In the genomic region with DNA sequence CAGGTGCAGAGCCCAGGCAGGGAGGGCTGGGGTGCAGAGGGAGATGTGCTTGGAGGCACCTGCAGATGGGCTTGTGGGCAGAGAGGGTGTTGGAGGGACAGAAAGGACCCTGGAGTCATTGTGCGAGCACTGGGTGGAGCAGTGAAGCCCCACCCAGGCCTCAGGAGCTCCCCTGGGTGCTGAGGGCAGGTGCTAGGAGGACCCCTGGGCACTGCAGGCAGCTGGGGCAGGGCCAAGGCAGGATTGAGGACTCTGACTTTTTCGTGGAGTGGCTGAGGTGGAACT, we compare ENCODE assay signal across 26 cellular contexts. TPM values are rescaled to one million over a fixed set of nuclear protein-coding genes. Genes with fewer than 3 reads are reported as not detected.
DNase-seq lines count a peak whose midpoint lies in the region; ATAC-seq and TF ChIP-seq lines count a peak whose summit lies in the region.
"Had no signal": no experiment of that assay in that cellular context is flagged by ENCODE, and none has a peak within 500 bp of the region (broad histone marks: within the 10 kb centered on the region; RNA-seq: fewer than 3 reads in every experiment).

No MANE protein-coding gene starts in this region.

- intact Hi-C loops in Right ventricle myocardium superior (cut with DNase I), result no loop called here
- intact Hi-C loops in left ventricle myocardium inferior (cut with micrococcal nuclease), result no loop called here
- intact Hi-C loops in spleen (cut with DNase I; ENCODE audit: low total_unique reads), result no loop called here
- intact Hi-C loops in breast epithelium (cut with DNase I; ENCODE audit: low total_unique reads), result no loop called here
- intact Hi-C loops in uterus (cut with DNase I; ENCODE audit: low total_unique reads), result no loop called here

- TF ChIP-seq CTCF in left ventricle myocardium inferior (IDR thresholded peaks at IDR 0.05; ENCODE audit: borderline replicate concordance), result no peak
- no peak for TF ChIP-seq CTCF in spleen (IDR thresholded peaks at IDR 0.05 in 8 of 11, conservative IDR thresholded peaks at IDR 0.05 in 3 of 11)
- no peak for TF ChIP-seq CTCF in breast epithelium (IDR thresholded peaks at IDR 0.05)
- no peak for TF ChIP-seq CTCF in uterus (IDR thresholded peaks at IDR 0.05)

- H3K4me1 ChIP-seq in left ventricle myocardium inferior (no peaks in the 10 kb centered on the region), spleen (no peaks in the 10 kb centered on the region), breast epithelium (no peaks in the 10 kb centered on the region), uterus (no peaks in the 10 kb centered on the region)

- H3K36me3 ChIP-seq in left ventricle myocardium inferior, result no peaks in the 10 kb centered on the region
- no peaks in the 10 kb centered on the region for H3K36me3 ChIP-seq in spleen
- H3K36me3 ChIP-seq in breast epithelium, result no peaks in the 10 kb centered on the region
- H3K36me3 ChIP-seq in uterus, result no peaks in the 10 kb centered on the region

- POLR2A ChIA-PET in naive thymus-derived CD8-positive, alpha-beta T cell (lab: Charles Lee), result no interaction called here

- H3K27ac ChIP-seq in left ventricle myocardium inferior (replicated peaks) (no peak overlapping the region), spleen (no peak overlapping the region), breast epithelium (no peak overlapping the region), uterus (no peak overlapping the region)
- H3K27ac ChIP-seq: RWPE1, SK-N-MC had no signal

- no peak overlapping the region for H3K4me3 Mint-ChIP-seq in naive thymus-derived CD8-positive, alpha-beta T cell
- H3K4me3 Mint-ChIP-seq: CD4-positive, alpha-beta T cell; T-helper 17 cell had no signal

- H3K4me3 ChIP-seq in left ventricle myocardium inferior (no peak overlapping the region), spleen (no peak overlapping the region), breast epithelium (no peak overlapping the region), uterus (no peak overlapping the region)
- H3K4me3 ChIP-seq: SK-N-MC had no signal

- H3K9me3 Mint-ChIP-seq in naive thymus-derived CD8-positive, alpha-beta T cell, result peaks cover 0 to 1% (median 0%) of the 10 kb centered on the region in 9 donors
- H3K9me3 Mint-ChIP-seq: CD4-positive, alpha-beta T cell had no signal

- H3K27me3 ChIP-seq in left ventricle myocardium inferior (ENCODE audit: low read depth), result peaks cover 60% of the 10 kb centered on the region
- peaks cover 0 to 52% (median 0%) of the 10 kb centered on the region in 7 donors for H3K27me3 ChIP-seq in spleen (replicated peaks in 1 of 7)
- peaks cover 0 to 59% of the 10 kb centered on the region in 2 donors for H3K27me3 ChIP-seq in breast epithelium
- H3K27me3 ChIP-seq in uterus, result no peaks in the 10 kb centered on the region

- peak; percentile 25 for DNase-seq in Right ventricle myocardium superior
- DNase-seq in left ventricle myocardium inferior, result no peak
- DNase-seq in NCI-H1436 (lab: John Stamatoyannopoulos, UW), result peak; percentile 78
- peak; percentile 61 for DNase-seq in NCI-H345 treated with DMSO at 0.1 percent for 48 hours (lab: John Stamatoyannopoulos, UW; ENCODE audit: unreplicated experiment)
- peak; percentile 20 for DNase-seq in spleen
- DNase-seq in breast epithelium (ENCODE audit: low spot score in 2 of 2), result no peak
- DNase-seq in uterus, result no peak
- no peak for DNase-seq in naive thymus-derived CD8-positive, alpha-beta T cell
- DNase-seq: CD4-positive, alpha-beta T cell; COR-L47; DMS53; NCI-H1092 treated with DMSO at 0.1 percent for 48 hours; NCI-H1694; NCI-H2029 treated with DMSO at 0.1 percent for 48 hours; NCI-H2171 treated with DMSO at 0.1 percent for 48 hours; NCI-H446; NCI-H524 treated with DMSO at 0.1 percent for 48 hours; SIG-M5 had no signal

- 32 to 70% (median 52%) methylated on average over 2 of the region's 2 CpGs for WGBS in spleen, 5 donors

- peaks cover 6% of the 10 kb centered on the region for H3K9me3 ChIP-seq in left ventricle myocardium inferior (replicated peaks)
- peaks cover 0 to 5% (median 0%) of the 10 kb centered on the region in 8 donors for H3K9me3 ChIP-seq in spleen
- peaks cover 0 to 10% of the 10 kb centered on the region in 2 donors for H3K9me3 ChIP-seq in breast epithelium
- no peaks in the 10 kb centered on the region for H3K9me3 ChIP-seq in uterus

- peaks cover 0 to 5% (median 1%) of the 10 kb centered on the region in 4 donors for H3K4me1 Mint-ChIP-seq in naive thymus-derived CD8-positive, alpha-beta T cell
- H3K4me1 Mint-ChIP-seq: T-helper 17 cell had no signal

- no peak overlapping the region for H3K27ac Mint-ChIP-seq in naive thymus-derived CD8-positive, alpha-beta T cell
- H3K27ac Mint-ChIP-seq: CD4-positive, alpha-beta T cell; T-helper 17 cell had no signal

- peaks cover 0 to 12% (median 0%) of the 10 kb centered on the region in 5 donors for H3K27me3 Mint-ChIP-seq in naive thymus-derived CD8-positive, alpha-beta T cell
- H3K27me3 Mint-ChIP-seq: CD4-positive, alpha-beta T cell had no signal

- H3K36me3 Mint-ChIP-seq in naive thymus-derived CD8-positive, alpha-beta T cell, result no peaks in the 10 kb centered on the region

- TF ChIP-seq POLR2A in spleen (IDR thresholded peaks at IDR 0.05) (no peak), breast epithelium (IDR thresholded peaks at IDR 0.05) (no peak), uterus (IDR thresholded peaks at IDR 0.05) (no peak)

- ATAC-seq in Right ventricle myocardium superior (ENCODE audit: poor library complexity), result no peak
- ATAC-seq in naive thymus-derived CD8-positive, alpha-beta T cell, result no peak
- ATAC-seq: HCT116, T-helper 17 cell had no signal

RNA-seq across cellular contexts. Expression of a gene that starts 10.3 kb away (rescaled TPM):
- not detected for total RNA-seq in Right ventricle myocardium superior
- total RNA-seq in left ventricle myocardium inferior, result not detected
- not detected for total RNA-seq in spleen
- polyA plus RNA-seq in spleen, result not detected
- total RNA-seq in breast epithelium, result not detected
- not detected for total RNA-seq in uterus
- total RNA-seq in naive thymus-derived CD8-positive, alpha-beta T cell, result not detected
- polyA plus RNA-seq in naive thymus-derived CD8-positive, alpha-beta T cell, result not detected
- total RNA-seq: A172; CD4-positive, alpha-beta T cell; H4; HT-29; T-helper 17 cell had no signal
- polyA plus RNA-seq: BJ had no signal

RNA-seq across cellular contexts. Expression of a gene that starts 13.5 kb away (rescaled TPM):
- total RNA-seq in Right ventricle myocardium superior (not detected), left ventricle myocardium inferior (not detected), spleen (under 1 TPM in 1 of 7 donors, not detected in 6; 0.50 TPM), breast epithelium (not detected), uterus (under 1 TPM in 1 of 4 donors, not detected in 3; under 0.01 TPM)
- polyA plus RNA-seq in spleen, result under 1 TPM in 1 of 3 donors, not detected in 2; under 0.01 TPM
- not detected for total RNA-seq in naive thymus-derived CD8-positive, alpha-beta T cell
- polyA plus RNA-seq in naive thymus-derived CD8-positive, alpha-beta T cell, result not detected
- total RNA-seq: A172; CD4-positive, alpha-beta T cell; H4; HT-29; T-helper 17 cell had no signal
- polyA plus RNA-seq: BJ had no signal

Comparison
In these comparisons a context has a peak if more than half of its experiments do, and no peak if none do; other contexts are left out.
1. DNase-seq: peak in Right ventricle myocardium superior (single experiment), NCI-H1436 (single experiment), NCI-H345 treated with DMSO at 0.1 percent for 48 hours (single experiment) and spleen (single experiment); none in left ventricle myocardium inferior (single experiment), breast epithelium (0 of 2), uterus (0 of 2) and naive thymus-derived CD8-positive, alpha-beta T cell (0 of 10).